ENCODE assay signal across 17 cellular contexts in genomic region chr3:102026656-102027055, GRCh38.
"Had no signal": no experiment of that assay in that cellular context is flagged by ENCODE, and none has a peak within 500 bp of the region (broad histone marks: within the 10 kb centered on the region; RNA-seq: fewer than 3 reads in every experiment).

No MANE protein-coding gene starts in this region.

- H3K27me3 ChIP-seq: left lung, thyroid gland had no signal

- H3K36me3 ChIP-seq: left lung, thyroid gland had no signal

- H3K9me3 ChIP-seq: left lung, thyroid gland had no signal

- DNase-seq: activated CD4-positive, alpha-beta T cell treated with anti-CD3 and anti-CD28 coated beads, Interleukin-2, amount 10 ng/mL, durations not matched to agents 24 days and 14 days; activated CD8-positive, alpha-beta T cell treated with anti-CD3 and anti-CD28 coated beads for 36 hours; activated naive CD4-positive, alpha-beta T cell treated with Interleukin-2 at 50 U/mL for 16 hours; activated naive CD8-positive, alpha-beta T cell treated with anti-CD3 and anti-CD28 coated beads, Interleukin-2, amount 10 ng/mL, durations not matched to agents 7 days and 5 days; activated T-cell treated with anti-CD3 and anti-CD28 coated beads, Interleukin-2, amount 50 U/mL, for 24 hours; anterior cingulate cortex; caudate nucleus; dorsolateral prefrontal cortex; foreskin melanocyte; glutamatergic neuron; hippocampal formation; islet precursor cell; left lung; mammary epithelial cell; occipital lobe; stimulated activated naive CD4-positive, alpha-beta T cell; thyroid gland had no signal

- H3K27ac ChIP-seq: left lung, thyroid gland had no signal

- H3K4me3 ChIP-seq: dorsolateral prefrontal cortex, left lung, thyroid gland had no signal
